Comparison of ENCODE assay signal across 8 cellular contexts in genomic region chr2:201116959-201117734, GRCh38. TPM values are rescaled to one million over a fixed set of nuclear protein-coding genes. Genes with fewer than 3 reads are reported as not detected.
DNase-seq lines count a peak whose midpoint lies in the region; ATAC-seq and TF ChIP-seq lines count a peak whose summit lies in the region.

No MANE protein-coding gene starts in this region.

- H3K27me3 ChIP-seq in CD8-positive, alpha-beta T cell (ENCODE audit: insufficient read depth, low read length): no peaks in the 10 kb centered on the region
- H3K27me3 ChIP-seq in liver (ENCODE audit: control insufficient read depth in 4 of 4, insufficient read depth in 4 of 4, low read length in 3 of 4) (no peaks in the 10 kb centered on the region), stomach smooth muscle (ENCODE audit: control insufficient read depth in 1 of 2, insufficient read depth in 2 of 2, low read length in 2 of 2) (no peaks in the 10 kb centered on the region)

- CTCF ChIA-PET in CD8-positive, alpha-beta T cell (lab: Charles Lee): interaction anchor here (0.9 to 5.5 kb wide), 22 partner anchors 16 to 404 kb away, joined by 3 to 66 read pairs (median 6); partner anchors contain the start of genes CASP10, CLK1, HYCC2 and NDUFB3

- H3K27ac Mint-ChIP-seq in CD8-positive, alpha-beta T cell: peak overlapping the region; percentile 100

- POLR2A ChIA-PET in CD8-positive, alpha-beta T cell (lab: Charles Lee): interaction anchor here (0.5 to 8.6 kb wide), 29 partner anchors 11 to 334 kb away, joined by 3 to 118 read pairs (median 6); partner anchors contain the start of genes BZW1, CASP10, CASP8 and CLK1

- peak overlapping the region; percentile 99 for H3K4me3 Mint-ChIP-seq in CD8-positive, alpha-beta T cell

- H3K36me3 Mint-ChIP-seq in CD8-positive, alpha-beta T cell: peaks cover 38% of the 10 kb centered on the region

- peak in 2 of 7 experiments; percentile 36 to 57 for DNase-seq in CD8-positive, alpha-beta T cell
- DNase-seq in Kasumi-1 (lab: John Stamatoyannopoulos, UW): peak; percentile 92 to 96
- peak; percentile 36 for DNase-seq in SKM-1 (lab: John Stamatoyannopoulos, UW; ENCODE audit: unreplicated experiment)
- DNase-seq in dermis blood vessel endothelial cell: peak; percentile 94
- no peak for DNase-seq in GM19240 (ENCODE audit: insufficient read length, low spot score)

- intact Hi-C loops in CD8-positive, alpha-beta T cell (cut with DNase I, micrococcal nuclease): loop anchor here (1.0 to 5.0 kb wide), 10 partner anchors 41 to 1150 kb away; partner anchors contain the start of genes HYCC2 (in 2 of the 2), BZW1 (in 1 of the 2), CLK1 (in 1 of the 2) and NIF3L1 (in 1 of the 2)

- peaks cover 58% of the 10 kb centered on the region for H3K4me1 Mint-ChIP-seq in CD8-positive, alpha-beta T cell (ENCODE audit: low read depth)

- H3K36me3 ChIP-seq in CD8-positive, alpha-beta T cell (ENCODE audit: insufficient read depth, low read length): no peaks in the 10 kb centered on the region
- H3K36me3 ChIP-seq in liver (ENCODE audit: control insufficient read depth in 4 of 4, insufficient read depth in 3 of 4, low read depth in 1 of 4, low read length in 3 of 4): no peaks in the 10 kb centered on the region
- no peaks in the 10 kb centered on the region for H3K36me3 ChIP-seq in stomach smooth muscle (ENCODE audit: control insufficient read depth in 2 of 2, insufficient read depth in 2 of 2, low read length in 2 of 2)

- no peaks in the 10 kb centered on the region for H3K9me3 ChIP-seq in CD8-positive, alpha-beta T cell (ENCODE audit: low read length)
- H3K9me3 ChIP-seq in liver (ENCODE audit: control insufficient read depth in 4 of 4, low read length in 3 of 4): no peaks in the 10 kb centered on the region
- H3K9me3 ChIP-seq in stomach smooth muscle (ENCODE audit: control insufficient read depth in 2 of 2, low read length in 2 of 2): no peaks in the 10 kb centered on the region

- H3K4me3 ChIP-seq in CD8-positive, alpha-beta T cell (ENCODE audit: low read depth, low read length): peak overlapping the region; percentile 95
- peak overlapping the region; percentile 60 to 96 (median 82) for H3K4me3 ChIP-seq in liver (ENCODE audit: low read depth in 1 of 3, low read length in 3 of 3)
- H3K4me3 ChIP-seq in stomach smooth muscle (ENCODE audit: low read length in 2 of 2): peak overlapping the region; percentile 60 to 96

- H3K9ac ChIP-seq in liver (ENCODE audit: low read depth in 1 of 2, low read length in 2 of 2) (peak overlapping the region; percentile 84 to 93), stomach smooth muscle (ENCODE audit: low read length in 2 of 2) (peak overlapping the region; percentile 76 to 97)

- no peaks in the 10 kb centered on the region for H3K9me3 Mint-ChIP-seq in CD8-positive, alpha-beta T cell

- WGBS in liver: under 1% methylated on average over 22 of the region's 22 CpGs

- peak overlapping the region; percentile 92 for H3K27ac ChIP-seq in CD8-positive, alpha-beta T cell (ENCODE audit: low read depth, low read length)
- H3K27ac ChIP-seq in liver (ENCODE audit: low read depth in 1 of 2, low read length in 2 of 2): peak overlapping the region; percentile 98 to 99
- peak overlapping the region; percentile 98 for H3K27ac ChIP-seq in stomach smooth muscle (ENCODE audit: low read length)

- peak; percentile 48 for TF ChIP-seq CTCF in CD8-positive, alpha-beta T cell (IDR thresholded peaks at IDR 0.05)
- peak; percentile 38 for TF ChIP-seq CTCF in liver (IDR thresholded peaks at IDR 0.05; ENCODE audit: low read depth, low read length, missing input control)

- peak; percentile 22 to 33 for TF ChIP-seq RAD21 in liver (IDR thresholded peaks at IDR 0.05)

- H3K4me1 ChIP-seq in CD8-positive, alpha-beta T cell (ENCODE audit: insufficient read depth, low read length): peaks cover 35% of the 10 kb centered on the region
- peaks cover 5 to 39% (median 26%) of the 10 kb centered on the region in 4 donors for H3K4me1 ChIP-seq in liver (ENCODE audit: control insufficient read depth in 4 of 4, insufficient read depth in 4 of 4, low read length in 3 of 4)
- peaks cover 11% of the 10 kb centered on the region for H3K4me1 ChIP-seq in stomach smooth muscle (ENCODE audit: control insufficient read depth, insufficient read depth, low read length)

- peak; percentile 27 for ATAC-seq in CD8-positive, alpha-beta T cell
- ATAC-seq in GM18870 (IDR thresholded peaks at IDR 0.05; ENCODE audit: unreplicated experiment): peak; percentile 22

- H3K27me3 Mint-ChIP-seq in CD8-positive, alpha-beta T cell (ENCODE audit: low read depth): no peaks in the 10 kb centered on the region

TF ChIP-seq in liver, 16 proteins besides CTCF, POLR2A, EP300 and RAD21:
- TF ChIP-seq MAX (IDR thresholded peaks at IDR 0.05): peak; percentile 51
- no peak for TF ChIP-seq GABPA (IDR thresholded peaks at IDR 0.05 in 1 of 2, conservative IDR thresholded peaks at IDR 0.05 in 1 of 2)
- TF ChIP-seq ATF3 (IDR thresholded peaks at IDR 0.05): peak; percentile 22
- TF ChIP-seq SP1 (IDR thresholded peaks at IDR 0.05): peak; percentile 73
- TF ChIP-seq ZBTB33 (IDR thresholded peaks at IDR 0.05): no peak
- no peak for TF ChIP-seq EGR1 (IDR thresholded peaks at IDR 0.05; ENCODE audit: low read depth in 2 of 2)
- no peak for TF ChIP-seq FOXA1 (IDR thresholded peaks at IDR 0.05)
- peak; percentile 4 to 44 for TF ChIP-seq HNF4A (conservative IDR thresholded peaks at IDR 0.05)
- peak in 1 of 2 donors; percentile 43 for TF ChIP-seq RXRA (IDR thresholded peaks at IDR 0.05)
- TF ChIP-seq NR2F2 (IDR thresholded peaks at IDR 0.05): peak; percentile 9
- peak; percentile 29 for TF ChIP-seq REST (IDR thresholded peaks at IDR 0.05)
- TF ChIP-seq HNF4G (IDR thresholded peaks at IDR 0.05): no peak
- TF ChIP-seq TAF1 (conservative IDR thresholded peaks at IDR 0.05): peak; percentile 60
- no peak for TF ChIP-seq FOXA2 (IDR thresholded peaks at IDR 0.05)
- peak in 1 of 2 donors; percentile 25 for TF ChIP-seq JUND (IDR thresholded peaks at IDR 0.05)

RNA-seq across cellular contexts. Expression of gene CFLAR, which starts 1.2 kb away (rescaled TPM):
- total RNA-seq in CD8-positive, alpha-beta T cell: 100 to 1,000 TPM; 153 to 156 TPM
- total RNA-seq in dermis blood vessel endothelial cell (174 and 316 TPM in 2 replicates), liver (100 to 1,000 TPM in 1 of 2 donors, 10 to 100 TPM in 1; 34.0 to 169 TPM)
- 10 to 100 TPM; 24.4 to 56.9 TPM for polyA plus RNA-seq in liver

RNA-seq across cellular contexts. Expression of gene NDUFB3, which starts 45.3 kb away (rescaled TPM):
- total RNA-seq in CD8-positive, alpha-beta T cell: 10 to 100 TPM; 11.6 to 13.1 TPM
- 82.0 and 92.2 TPM in 2 replicates for total RNA-seq in dermis blood vessel endothelial cell
- 10 to 100 TPM; 34.2 to 58.4 TPM for total RNA-seq in liver
- 100 to 1,000 TPM in 1 of 2 donors, 10 to 100 TPM in 1; 48.1 to 177 TPM for polyA plus RNA-seq in liver

RNA-seq across cellular contexts. Expression of gene HYCC2, which starts 45.7 kb away (rescaled TPM):
- total RNA-seq in CD8-positive, alpha-beta T cell: 10 to 100 TPM; 35.7 to 36.8 TPM
- total RNA-seq in dermis blood vessel endothelial cell: 13.6 and 14.2 TPM in 2 replicates
- total RNA-seq in liver: 10 to 100 TPM in 1 of 2 donors, 1 to 10 TPM in 1; 7.7 to 15.4 TPM
- polyA plus RNA-seq in liver: 1 to 10 TPM; 1.5 to 3.9 TPM
